1 cellular context compared by ENCODE assay signal in the genomic region with DNA sequence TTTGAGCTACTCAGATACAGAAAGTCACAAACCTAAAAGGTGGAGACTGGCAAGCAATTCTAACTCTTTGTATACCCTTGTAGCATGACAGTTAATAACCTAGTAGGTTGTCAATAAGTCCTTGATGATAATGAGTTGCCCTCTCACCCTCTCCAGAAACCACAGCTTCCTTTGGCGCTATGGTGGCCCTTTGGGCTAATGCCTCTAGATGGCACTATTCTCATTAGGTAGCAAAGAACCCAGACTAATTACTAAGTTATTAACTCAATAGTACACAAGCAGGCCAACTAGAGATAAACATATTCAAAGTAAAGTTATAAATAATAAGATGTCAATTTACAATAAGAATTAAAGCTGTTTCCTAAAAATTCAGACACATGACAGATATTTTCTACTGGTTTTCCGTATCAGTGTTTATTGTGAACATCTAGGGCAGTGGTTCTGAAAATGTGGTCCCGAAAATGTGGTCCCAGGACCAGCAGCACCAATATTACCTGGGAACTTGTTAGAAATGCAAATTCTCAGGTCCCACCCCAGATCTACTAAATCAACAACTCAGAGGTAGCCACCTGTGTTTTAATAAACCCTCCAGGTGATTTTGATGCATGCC.
TF ChIP-seq lines count a peak whose summit lies in the region.

No MANE protein-coding gene starts in this region.

TF ChIP-seq in IMR-90, 13 proteins besides CTCF, POLR2A, EP300 and RAD21 (continued from another document):
- TF ChIP-seq ELK1 (IDR thresholded peaks at IDR 0.05; ENCODE audit: borderline replicate concordance, low read depth, low read length) (no peak), BHLHE40 (IDR thresholded peaks at IDR 0.05; ENCODE audit: low read depth, low read length) (no peak), SMC3 (IDR thresholded peaks at IDR 0.05; ENCODE audit: low read depth, low read length) (no peak), CHD1 (IDR thresholded peaks at IDR 0.05; ENCODE audit: low read depth, low read length) (no peak), RFX5 (IDR thresholded peaks at IDR 0.05; ENCODE audit: low read depth, low read length) (no peak), MXI1 (IDR thresholded peaks at IDR 0.05; ENCODE audit: borderline replicate concordance, low read depth, low read length) (no peak), FOS (IDR thresholded peaks at IDR 0.05; ENCODE audit: low read depth, low read length) (no peak), MAZ (IDR thresholded peaks at IDR 0.05; ENCODE audit: borderline replicate concordance, low read depth, low read length) (no peak), NFE2L2 (IDR thresholded peaks at IDR 0.05; ENCODE audit: low read depth, low read length) (no peak), CEBPB (IDR thresholded peaks at IDR 0.05; ENCODE audit: low read depth, low read length) (no peak)
